ENCODE assay signal across 32 cellular contexts in the genomic region with DNA sequence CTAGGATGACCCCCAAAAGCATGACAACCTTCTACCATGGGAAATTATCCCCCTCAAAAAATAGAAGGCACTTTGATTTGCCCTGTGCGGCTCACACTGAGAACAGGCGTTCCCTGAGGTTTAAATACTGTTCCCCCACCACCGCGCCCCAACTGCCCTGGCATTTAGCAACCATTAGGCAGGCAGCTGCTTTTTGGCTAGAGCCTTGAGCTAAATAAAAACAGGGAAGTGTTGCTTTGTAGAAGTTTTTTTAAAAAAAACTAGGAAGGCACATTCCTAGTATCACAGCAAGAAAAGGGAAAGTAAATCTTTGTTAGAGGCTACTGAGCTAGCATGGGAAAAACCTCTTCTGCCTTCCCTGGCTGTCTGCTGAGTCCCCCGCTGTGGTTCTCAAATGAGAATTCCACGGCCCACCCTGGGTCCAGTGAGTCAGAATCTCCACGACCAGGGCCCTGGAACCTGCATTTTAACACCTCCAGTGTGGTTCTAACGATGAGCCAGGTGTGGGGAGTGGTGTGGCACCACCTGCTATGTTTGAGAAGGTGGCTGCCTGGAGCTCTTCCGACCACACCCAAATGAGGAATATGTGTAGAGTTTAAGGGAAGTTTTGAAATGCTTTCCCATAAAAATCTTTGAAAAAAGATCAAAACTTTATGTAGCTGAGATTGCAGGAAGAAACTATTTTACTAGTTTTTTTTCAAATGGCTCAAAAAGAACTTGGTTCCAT.
"Had no signal": no experiment of that assay in that cellular context is flagged by ENCODE, and none has a peak within 500 bp of the region (broad histone marks: within the 10 kb centered on the region; RNA-seq: fewer than 3 reads in every experiment).

No MANE protein-coding gene starts in this region.

- H3K27ac ChIP-seq: neutrophil, ovary, right lobe of liver, upper lobe of left lung, vagina, WERI-Rb-1 had no signal

- H3K27ac Mint-ChIP-seq: activated CD4-positive, alpha-beta memory T cell treated with anti-CD3 and anti-CD28 coated beads for 36 hours; activated naive CD4-positive, alpha-beta T cell treated with anti-CD3 and anti-CD28 coated beads, Interleukin-2, amount 10 ng/mL, durations not matched to agents 7 days and 5 days; activated naive CD8-positive, alpha-beta T cell treated with anti-CD3 and anti-CD28 coated beads, Interleukin-2, amount 10 ng/mL, durations not matched to agents 7 days and 5 days; activated T-helper 1 cell treated with anti-CD3 and anti-CD28 coated beads, Interleukin-12 subunit alpha, Interleukin-12 subunit beta, Interleukin-2, Interleukin-4 antibody, amounts not matched to agents 30 ng/mL and 10 ng/mL and 1 ng/mL, durations not matched to agents 14 hours and 24 hours and 36 hours; effector memory CD8-positive, alpha-beta T cell; immature natural killer cell; nephron; progenitor cell of endocrine pancreas; stimulated activated effector memory CD8-positive, alpha-beta T cell treated with anti-CD3 and anti-CD28 coated beads, Interleukin-12 subunit alpha, Interleukin-12 subunit beta, amount 100 ng/mL, for 72 hours; stimulated activated naive CD8-positive, alpha-beta T cell treated with anti-CD3 and anti-CD28 coated beads, Interleukin-15, amount 100 ng/mL, for 72 hours; T-helper 17 cell had no signal

- H3K4me3 Mint-ChIP-seq: activated CD4-positive, alpha-beta memory T cell treated with anti-CD3 and anti-CD28 coated beads for 36 hours; activated naive CD4-positive, alpha-beta T cell treated with anti-CD3 and anti-CD28 coated beads, Interleukin-2, amount 10 ng/mL, durations not matched to agents 7 days and 5 days; activated naive CD8-positive, alpha-beta T cell treated with anti-CD3 and anti-CD28 coated beads, Interleukin-2, amount 10 ng/mL, durations not matched to agents 7 days and 5 days; activated T-helper 1 cell treated with anti-CD3 and anti-CD28 coated beads, Interleukin-12 subunit alpha, Interleukin-12 subunit beta, Interleukin-2, Interleukin-4 antibody, amounts not matched to agents 30 ng/mL and 10 ng/mL and 1 ng/mL, durations not matched to agents 14 hours and 24 hours and 36 hours; effector memory CD8-positive, alpha-beta T cell; immature natural killer cell; nephron; stimulated activated effector memory CD8-positive, alpha-beta T cell treated with anti-CD3 and anti-CD28 coated beads, Interleukin-12 subunit alpha, Interleukin-12 subunit beta, amount 100 ng/mL, for 72 hours; stimulated activated naive CD8-positive, alpha-beta T cell treated with anti-CD3 and anti-CD28 coated beads, Interleukin-15, amount 100 ng/mL, for 72 hours; T-helper 17 cell had no signal

- H3K4me1 Mint-ChIP-seq: activated naive CD4-positive, alpha-beta T cell treated with anti-CD3 and anti-CD28 coated beads, Interleukin-2, amount 10 ng/mL, durations not matched to agents 7 days and 5 days; activated naive CD8-positive, alpha-beta T cell treated with anti-CD3 and anti-CD28 coated beads, Interleukin-2, amount 10 ng/mL, durations not matched to agents 7 days and 5 days; immature natural killer cell; nephron; stimulated activated effector memory CD8-positive, alpha-beta T cell treated with anti-CD3 and anti-CD28 coated beads, Interleukin-12 subunit alpha, Interleukin-12 subunit beta, amount 100 ng/mL, for 72 hours; stimulated activated naive CD8-positive, alpha-beta T cell treated with anti-CD3 and anti-CD28 coated beads, Interleukin-15, amount 100 ng/mL, for 72 hours; T-helper 17 cell had no signal

- H3K9me3 ChIP-seq: neutrophil, ovary, right lobe of liver, upper lobe of left lung, vagina had no signal

- H3K36me3 ChIP-seq: neutrophil, ovary, right lobe of liver, upper lobe of left lung, vagina, WERI-Rb-1 had no signal

- DNase-seq: activated CD4-positive, alpha-beta memory T cell treated with anti-CD3 and anti-CD28 coated beads for 36 hours; activated CD4-positive, alpha-beta T cell treated with anti-CD3 and anti-CD28 coated beads for 48 hours; activated CD8-positive, alpha-beta memory T cell treated with anti-CD3 and anti-CD28 coated beads, Interleukin-2, amount 50 U/mL, for 4 hours; activated gamma-delta T cell; activated naive CD4-positive, alpha-beta T cell treated with anti-CD3 and anti-CD28 coated beads, Interleukin-2, amount 10 ng/mL, durations not matched to agents 7 days and 5 days; activated naive CD8-positive, alpha-beta T cell treated with anti-CD3 and anti-CD28 coated beads, Interleukin-2, amount 10 ng/mL, durations not matched to agents 7 days and 5 days; activated T-cell treated with anti-CD3 and anti-CD28 coated beads, Interleukin-2, amount 50 U/mL, for 1 hour; caudate nucleus; cortex of kidney; effector memory CD8-positive, alpha-beta T cell; foreskin fibroblast; head of caudate nucleus; hypothalamus; immature natural killer cell; kidney; ovary; right lobe of liver; small intestine; stimulated activated CD4-positive, alpha-beta T cell treated with anti-CD3 and anti-CD28 coated beads, Interleukin-4, amount 100 ng/mL, for 24 hours; stimulated activated naive CD8-positive, alpha-beta T cell treated with anti-CD3 and anti-CD28 coated beads, Interleukin-15, amount 100 ng/mL, for 72 hours; substantia nigra; T-helper 17 cell; T1000; upper lobe of left lung; WERI-Rb-1 had no signal

- H3K27me3 ChIP-seq: ovary, right lobe of liver, upper lobe of left lung, vagina had no signal

- H3K4me1 ChIP-seq: right lobe of liver, upper lobe of left lung, vagina had no signal

- ATAC-seq: activated CD4-positive, CD25-positive, alpha-beta regulatory T cell treated with anti-CD3 and anti-CD28 coated beads, Interleukin-2, amount 50 U/mL, for 24 hours; effector memory CD8-positive, alpha-beta T cell; right lobe of liver; stimulated activated effector memory CD8-positive, alpha-beta T cell treated with anti-CD3 and anti-CD28 coated beads, Interleukin-12 subunit alpha, Interleukin-12 subunit beta, amount 100 ng/mL, for 72 hours; stimulated activated naive CD8-positive, alpha-beta T cell treated with anti-CD3 and anti-CD28 coated beads, Interleukin-15, amount 100 ng/mL, for 72 hours; T-helper 17 cell had no signal

- H3K9me3 Mint-ChIP-seq: activated CD4-positive, alpha-beta memory T cell treated with anti-CD3 and anti-CD28 coated beads for 36 hours; activated naive CD4-positive, alpha-beta T cell treated with anti-CD3 and anti-CD28 coated beads, Interleukin-2, amount 10 ng/mL, durations not matched to agents 7 days and 5 days; activated T-helper 1 cell treated with anti-CD3 and anti-CD28 coated beads, Interleukin-12 subunit alpha, Interleukin-12 subunit beta, Interleukin-2, Interleukin-4 antibody, amounts not matched to agents 30 ng/mL and 10 ng/mL and 1 ng/mL, durations not matched to agents 14 hours and 24 hours and 36 hours; effector memory CD8-positive, alpha-beta T cell; immature natural killer cell; stimulated activated effector memory CD8-positive, alpha-beta T cell treated with anti-CD3 and anti-CD28 coated beads, Interleukin-12 subunit alpha, Interleukin-12 subunit beta, amount 100 ng/mL, for 72 hours; stimulated activated naive CD8-positive, alpha-beta T cell treated with anti-CD3 and anti-CD28 coated beads, Interleukin-15, amount 100 ng/mL, for 72 hours had no signal

- H3K4me3 ChIP-seq: ovary, right lobe of liver, upper lobe of left lung, vagina had no signal

- H3K36me3 Mint-ChIP-seq: activated CD4-positive, alpha-beta memory T cell treated with anti-CD3 and anti-CD28 coated beads for 36 hours; activated naive CD4-positive, alpha-beta T cell treated with anti-CD3 and anti-CD28 coated beads, Interleukin-2, amount 10 ng/mL, durations not matched to agents 7 days and 5 days; activated naive CD8-positive, alpha-beta T cell treated with anti-CD3 and anti-CD28 coated beads, Interleukin-2, amount 10 ng/mL, durations not matched to agents 7 days and 5 days; immature natural killer cell; stimulated activated effector memory CD8-positive, alpha-beta T cell treated with anti-CD3 and anti-CD28 coated beads, Interleukin-12 subunit alpha, Interleukin-12 subunit beta, amount 100 ng/mL, for 72 hours had no signal
